ENCODE assay signal across 18 cellular contexts in genomic region chr7:100590077-100590737, GRCh38. TPM values are rescaled to one million over a fixed set of nuclear protein-coding genes. Genes with fewer than 3 reads are reported as not detected.
A peak's percentile ranks its signal among the peaks of the same experiment; 100 is the strongest.
DNase-seq lines count a peak whose midpoint lies in the region; ATAC-seq, FAIRE-seq and TF ChIP-seq lines count a peak whose summit lies in the region.
"Had no signal": no experiment of that assay in that cellular context is flagged by ENCODE, and none has a peak within 500 bp of the region (broad histone marks: within the 10 kb centered on the region; RNA-seq: fewer than 3 reads in every experiment).

No MANE protein-coding gene starts in this region.

- H3K4me1 ChIP-seq in BLaER1 treated with 17β-estradiol and CSF1 and Interleukin-3, amounts not matched to agents 10 nM and 100 nM, result peaks cover 22 to 34% (median 28%) of the 10 kb centered on the region in 10 experiments
- H3K4me1 ChIP-seq in K562 (replicated peaks in 1 of 2; ENCODE audit: control insufficient read depth in 2 of 2, insufficient read depth in 2 of 2, low read length in 2 of 2) (peaks cover 0 to 32% of the 10 kb centered on the region in 2 experiments; a peak in 4 of 5 replicates), osteoblast (ENCODE audit: insufficient read depth, low read length) (peaks cover 11% of the 10 kb centered on the region), left lung (peaks cover 5 to 8% of the 10 kb centered on the region in 2 donors)

- intact Hi-C loops in K562 (cut with micrococcal nuclease) (no loop called here), left ventricle myocardium superior (cut with micrococcal nuclease) (no loop called here), left lung (cut with DNase I) (no loop called here)

- no peak for ATAC-seq in K562
- ATAC-seq in left ventricle myocardium superior, result no peak
- ATAC-seq in HG03520 (IDR thresholded peaks at IDR 0.05; ENCODE audit: unreplicated experiment), result no peak
- no peak for ATAC-seq in left lung
- ATAC-seq in natural killer cell treated with Interleukin-12 subunit alpha and Interleukin-12 subunit beta and Interleukin-15 and Interleukin-18, amount 100 ng/mL, for 72 hours, result no peak
- ATAC-seq: CD8-positive, alpha-beta T cell; SK-N-SH treated with all-trans-retinoic acid at 6 μM for 48 hours had no signal

- H3K79me2 ChIP-seq in K562 (ENCODE audit: control insufficient read depth, insufficient read depth, low read length) (peaks cover 7% of the 10 kb centered on the region), osteoblast (ENCODE audit: insufficient read depth, low read length) (peaks cover 7% of the 10 kb centered on the region)

- BruUV-seq in K562 (replicated peaks; lab: Mats Ljungman, UMichigan), result no TSS peak

- no peak for TF ChIP-seq POLR2A in K562 (conservative IDR thresholded peaks at IDR 0.05)

- peaks cover 3% of the 10 kb centered on the region in 2 donors for H3K4me1 Mint-ChIP-seq in natural killer cell treated with Interleukin-12 subunit alpha and Interleukin-12 subunit beta and Interleukin-15 and Interleukin-18, amount 100 ng/mL, for 72 hours (ENCODE audit: low read depth in 2 of 2)

- no peak for DNase-seq in K562 (ENCODE audit: extremely low read depth in 1 of 4, low spot score in 3 of 4)
- DNase-seq in left ventricle myocardium superior, result peak; percentile 71
- peak; percentile 47 for DNase-seq in osteoblast (ENCODE audit: insufficient read length, low spot score, missing footprints)
- no peak for DNase-seq in T-helper 1 cell
- no peak for DNase-seq in left lung
- no peak for DNase-seq in natural killer cell treated with Interleukin-12 subunit alpha and Interleukin-12 subunit beta and Interleukin-15 and Interleukin-18, amount 100 ng/mL, for 72 hours (ENCODE audit: low spot score)
- DNase-seq: activated CD4-positive, alpha-beta memory T cell treated with anti-CD3 and anti-CD28 coated beads, Interleukin-2, amount 10 ng/mL, durations not matched to agents 7 days and 5 days; CD8-positive, alpha-beta T cell; hippocampal formation; Kasumi-1; NCI-H146; stimulated activated CD4-positive, alpha-beta T cell treated with anti-CD3 and anti-CD28 coated beads, Interleukin-4, amount 100 ng/mL, for 4 hours; transverse colon had no signal

- no peaks in the 10 kb centered on the region for H3K36me3 Mint-ChIP-seq in natural killer cell treated with Interleukin-12 subunit alpha and Interleukin-12 subunit beta and Interleukin-15 and Interleukin-18, amount 100 ng/mL, for 72 hours

- H4K20me1 ChIP-seq in BLaER1 treated with 17β-estradiol and CSF1 and Interleukin-3, amounts not matched to agents 10 nM and 100 nM, result peaks cover 0 to 7% (median 6%) of the 10 kb centered on the region in 11 experiments; a peak in 15 of 22 replicates
- H4K20me1 ChIP-seq in K562 (replicated peaks; ENCODE audit: control insufficient read depth, insufficient read depth, low read length), result peaks cover 4% of the 10 kb centered on the region; the same call in 1 of the 2 replicates
- peaks cover 3% of the 10 kb centered on the region for H4K20me1 ChIP-seq in osteoblast (ENCODE audit: insufficient read depth, low read length)

- TF ChIP-seq CTCF in K562 (IDR thresholded peaks at IDR 0.05 in 2 of 3, conservative IDR thresholded peaks at IDR 0.05 in 1 of 3; ENCODE audit: insufficient read depth in 2 of 3, low read depth in 1 of 3, low read length in 3 of 3) (no peak), osteoblast (IDR thresholded peaks at IDR 0.05; ENCODE audit: extremely low read depth, low read depth, low read length) (no peak), left lung (IDR thresholded peaks at IDR 0.05) (no peak)

- no peak overlapping the region for H3K27ac Mint-ChIP-seq in natural killer cell treated with Interleukin-12 subunit alpha and Interleukin-12 subunit beta and Interleukin-15 and Interleukin-18, amount 100 ng/mL, for 72 hours
- H3K27ac Mint-ChIP-seq: activated CD4-positive, alpha-beta memory T cell treated with anti-CD3 and anti-CD28 coated beads, Interleukin-2, amount 10 ng/mL, durations not matched to agents 7 days and 5 days; activated T-helper 1 cell treated with anti-CD3 and anti-CD28 coated beads, Interleukin-12 subunit alpha, Interleukin-12 subunit beta, Interleukin-2, Interleukin-4 antibody, amounts not matched to agents 30 ng/mL and 10 ng/mL and 1 ng/mL, durations not matched to agents 14 hours and 24 hours and 36 hours; CD8-positive, alpha-beta T cell had no signal

- CTCF ChIA-PET in K562 (lab: Yijun Ruan, JAX; ENCODE audit: low intra/inter-chr PET ratio), result no interaction called here

- no peaks in the 10 kb centered on the region for H3K9me1 ChIP-seq in K562 (ENCODE audit: control insufficient read depth, insufficient read depth, low read length)

- H3K27ac ChIP-seq in BLaER1 treated with 17β-estradiol and CSF1 and Interleukin-3, amounts not matched to agents 10 nM and 100 nM, result no peak overlapping the region
- no peak overlapping the region for H3K27ac ChIP-seq in K562 (ENCODE audit: extremely low read depth, low read depth, low read length)
- H3K27ac ChIP-seq in osteoblast (ENCODE audit: low read depth, low read length), result no peak overlapping the region
- H3K27ac ChIP-seq in left lung, result no peak overlapping the region

- H3K36me3 ChIP-seq in BLaER1 treated with 17β-estradiol and CSF1 and Interleukin-3, amounts not matched to agents 10 nM and 100 nM, result no peaks in the 10 kb centered on the region
- H3K36me3 ChIP-seq in K562 (ENCODE audit: control insufficient read depth, insufficient read depth, low read length), result no peaks in the 10 kb centered on the region
- H3K36me3 ChIP-seq in osteoblast (ENCODE audit: insufficient read depth, low read length), result no peaks in the 10 kb centered on the region
- H3K36me3 ChIP-seq in left lung, result no peaks in the 10 kb centered on the region
- H3K36me3 ChIP-seq: transverse colon had no signal

- WGBS in K562 (ENCODE audit: insufficient coverage, low coverage, missing lambda C conversion rate), result 42% methylated on average over 18 of the region's 20 CpGs

- no peaks in the 10 kb centered on the region for H3K9me3 Mint-ChIP-seq in natural killer cell treated with Interleukin-12 subunit alpha and Interleukin-12 subunit beta and Interleukin-15 and Interleukin-18, amount 100 ng/mL, for 72 hours
- H3K9me3 Mint-ChIP-seq: activated CD4-positive, alpha-beta memory T cell treated with anti-CD3 and anti-CD28 coated beads, Interleukin-2, amount 10 ng/mL, durations not matched to agents 7 days and 5 days; activated T-helper 1 cell treated with anti-CD3 and anti-CD28 coated beads, Interleukin-12 subunit alpha, Interleukin-12 subunit beta, Interleukin-2, Interleukin-4 antibody, amounts not matched to agents 30 ng/mL and 10 ng/mL and 1 ng/mL, durations not matched to agents 14 hours and 24 hours and 36 hours; CD8-positive, alpha-beta T cell had no signal

- in situ Hi-C loops in K562 (cut with MboI), result no loop called here

- FAIRE-seq in K562 (lab: Jason Lieb, UNC), result no peak
- FAIRE-seq: colon had no signal

- H2AFZ ChIP-seq in K562 (ENCODE audit: low read depth, low read length), result peak overlapping the region; percentile 34
- peak overlapping the region; percentile 89 for H2AFZ ChIP-seq in osteoblast (ENCODE audit: low read length)

- H3K4me3 ChIP-seq in BLaER1 treated with 17β-estradiol and CSF1 and Interleukin-3, amounts not matched to agents 10 nM and 100 nM, result no peak overlapping the region
- H3K4me3 ChIP-seq in K562 (no peak overlapping the region), osteoblast (ENCODE audit: insufficient read depth, low read length) (peak overlapping the region; percentile 47), left lung (no peak overlapping the region)
- H3K4me3 ChIP-seq: transverse colon had no signal

- no peak for TF ChIP-seq EP300 in K562 (IDR thresholded peaks at IDR 0.05; ENCODE audit: low read length)

- H3K4me3 Mint-ChIP-seq in natural killer cell treated with Interleukin-12 subunit alpha and Interleukin-12 subunit beta and Interleukin-15 and Interleukin-18, amount 100 ng/mL, for 72 hours, result no peak overlapping the region
- H3K4me3 Mint-ChIP-seq: activated CD4-positive, alpha-beta memory T cell treated with anti-CD3 and anti-CD28 coated beads, Interleukin-2, amount 10 ng/mL, durations not matched to agents 7 days and 5 days; activated T-helper 1 cell treated with anti-CD3 and anti-CD28 coated beads, Interleukin-12 subunit alpha, Interleukin-12 subunit beta, Interleukin-2, Interleukin-4 antibody, amounts not matched to agents 30 ng/mL and 10 ng/mL and 1 ng/mL, durations not matched to agents 14 hours and 24 hours and 36 hours; CD8-positive, alpha-beta T cell had no signal

- POLR2A ChIA-PET in K562 (lab: Yijun Ruan, JAX), result interaction anchor here (0.5 to 1.3 kb wide), 5 partner anchors 13 to 184 kb away, joined by 3 to 5 read pairs (median 4); partner anchors contain the start of gene MOSPD3

- H3K4me2 ChIP-seq in BLaER1 treated with 17β-estradiol and CSF1 and Interleukin-3, amounts not matched to agents 10 nM and 100 nM, result peak overlapping the region; percentile 34 to 75 (median 64)
- H3K4me2 ChIP-seq in K562 (ENCODE audit: insufficient read depth, low read length) (no peak overlapping the region), osteoblast (ENCODE audit: insufficient read depth, low read length) (peak overlapping the region; percentile 58)

- peaks cover 0 to 14% (median 8%) of the 10 kb centered on the region in 11 experiments; a peak in 8 of 22 replicates for H3K27me3 ChIP-seq in BLaER1 treated with 17β-estradiol and CSF1 and Interleukin-3, amounts not matched to agents 10 nM and 100 nM
- H3K27me3 ChIP-seq in K562 (ENCODE audit: control insufficient read depth in 2 of 2, insufficient read depth in 2 of 2, low read length in 2 of 2) (no peaks in the 10 kb centered on the region), osteoblast (ENCODE audit: insufficient read depth, low read length) (no peaks in the 10 kb centered on the region), left lung (peaks cover 0 to 29% of the 10 kb centered on the region in 2 donors)
- H3K27me3 ChIP-seq: transverse colon had no signal

- H3K27me3 Mint-ChIP-seq in natural killer cell treated with Interleukin-12 subunit alpha and Interleukin-12 subunit beta and Interleukin-15 and Interleukin-18, amount 100 ng/mL, for 72 hours, result peaks cover 6 to 8% of the 10 kb centered on the region in 2 donors

- H3K9me3 ChIP-seq in BLaER1 treated with 17β-estradiol and CSF1 and Interleukin-3, amounts not matched to agents 10 nM and 100 nM (replicated peaks in 1 of 11), result no peaks in the 10 kb centered on the region
- H3K9me3 ChIP-seq in K562 (replicated peaks; ENCODE audit: control insufficient read depth, insufficient read depth, low read depth, low read length), result no peaks in the 10 kb centered on the region
- no peaks in the 10 kb centered on the region for H3K9me3 ChIP-seq in osteoblast (ENCODE audit: low read depth, low read length)
- H3K9me3 ChIP-seq in left lung, result no peaks in the 10 kb centered on the region
- H3K9me3 ChIP-seq: transverse colon had no signal

- H3K9ac ChIP-seq in BLaER1 treated with 17β-estradiol and CSF1 and Interleukin-3, amounts not matched to agents 10 nM and 100 nM, result peak overlapping the region in 6 of 11 experiments; percentile 8 to 58 (median 30); a peak in 7 of 22 replicates
- H3K9ac ChIP-seq in K562 (ENCODE audit: insufficient read depth in 1 of 2, low read depth in 2 of 2, low read length in 2 of 2), result peak overlapping the region in 1 of 2 experiments; percentile 75; a peak in 2 of 4 replicates

- no peak for TF ChIP-seq RAD21 in K562 (CRISPR knock-in tag; conservative IDR thresholded peaks at IDR 0.05 in 1 of 2, IDR thresholded peaks at IDR 0.05 in 1 of 2)

RNA-seq across cellular contexts. Expression of gene FBXO24, which starts 4.1 kb away (rescaled TPM):
- total RNA-seq in K562 (2011; cell fraction: chromatin; rRNA removed; ENCODE audit: low replicate concordance), result 1.5 and 2.7 TPM in 2 replicates
- 1.6 and 2.0 TPM in 2 replicates for total RNA-seq in K562 (2011; cell fraction: nucleolus; rRNA removed)
- 1.1 and 2.1 TPM in 2 replicates for total RNA-seq in K562 (2011; cell fraction: nucleoplasm; rRNA removed)
- total RNA-seq in K562 (2014; rRNA removed), result 0.50 and 1.4 TPM in 2 replicates
- total RNA-seq in K562 (2014; rRNA removed; fragmentation: Illumina TruSeq; extraction: Trizol), result 0.10 and 0.33 TPM in 2 replicates
- 0.49 and 0.51 TPM in 2 replicates for total RNA-seq in K562 (2015; rRNA removed; fragmentation: Illumina TruSeq; extraction: Trizol)
- total RNA-seq in K562 (2021), result 0.94 and 0.95 TPM in 2 replicates
- 0.50 and 0.57 TPM in 2 replicates for polyA plus RNA-seq in K562 (2011; rRNA removed)
- 0.86 and 1.00 TPM in 2 replicates for polyA plus RNA-seq in K562 (2011; cell fraction: cytosol; rRNA removed)
- polyA plus RNA-seq in K562 (2011; cell fraction: nucleus; rRNA removed), result 2.1 and 3.5 TPM in 2 replicates
- 0.52 and 1.0 TPM in 2 replicates for polyA plus RNA-seq in K562 (2012)
- 0.42 and 0.80 TPM in 2 replicates for polyA plus RNA-seq in K562 (2014; fragmentation: Illumina TruSeq; extraction: Trizol)
- polyA plus RNA-seq in K562 (2014; fragmentation: Nextera tagmentation; extraction: Ambion mirVana), result under 1 TPM; 0.17 to 0.27 TPM
- polyA plus RNA-seq in K562 (2014; rRNA removed), result 0.73 and 1.3 TPM in 2 replicates
- polyA minus RNA-seq in K562 (2011; rRNA and poly(A)+ RNA removed), result 0.51 and 0.84 TPM in 2 replicates
- polyA minus RNA-seq in K562 (2011; cell fraction: cytosol; rRNA and poly(A)+ RNA removed), result 0.67 TPM in 1 of 2 replicates, not detected in the other
- polyA minus RNA-seq in K562 (2011; cell fraction: nucleus; rRNA and poly(A)+ RNA removed), result 0.67 and 0.78 TPM in 2 replicates
- total RNA-seq in left ventricle myocardium superior, result 0.77 TPM
- total RNA-seq in osteoblast, result under 0.01 and 0.36 TPM in 2 replicates
- under 1 TPM; 0.37 to 0.44 TPM for total RNA-seq in left lung
- under 1 TPM in 1 of 2 donors, not detected in 1; 0.21 TPM for total RNA-seq in natural killer cell treated with Interleukin-12 subunit alpha and Interleukin-12 subunit beta and Interleukin-15 and Interleukin-18, amount 100 ng/mL, for 72 hours

RNA-seq across cellular contexts. Expression of gene LRCH4, which starts 4.3 kb away (rescaled TPM):
- total RNA-seq in K562 (2011; cell fraction: chromatin; rRNA removed; ENCODE audit: low replicate concordance), result 117 and 377 TPM in 2 replicates
- 224 and 228 TPM in 2 replicates for total RNA-seq in K562 (2011; cell fraction: nucleolus; rRNA removed)
- 133 and 136 TPM in 2 replicates for total RNA-seq in K562 (2011; cell fraction: nucleoplasm; rRNA removed)
- total RNA-seq in K562 (2014; rRNA removed) (15.0 and 33.7 TPM in 2 replicates), K562 (2014; rRNA removed; fragmentation: Illumina TruSeq; extraction: Trizol) (3.3 and 6.0 TPM in 2 replicates), K562 (2015; rRNA removed; fragmentation: Illumina TruSeq; extraction: Trizol) (15.0 and 17.2 TPM in 2 replicates), K562 (2021) (56.0 and 63.3 TPM in 2 replicates), left ventricle myocardium superior (27.3 TPM), osteoblast (14.5 and 18.0 TPM in 2 replicates), left lung (10 to 100 TPM; 66.5 to 86.5 TPM)
- polyA plus RNA-seq in K562 (2011; rRNA removed) (9.0 and 22.2 TPM in 2 replicates), K562 (2014; fragmentation: Illumina TruSeq; extraction: Trizol) (15.7 and 28.6 TPM in 2 replicates), K562 (2014; fragmentation: Nextera tagmentation; extraction: Ambion mirVana) (under 1 TPM; 0.06 to 0.25 TPM), K562 (2014; rRNA removed) (41.0 and 53.0 TPM in 2 replicates)
- polyA plus RNA-seq in K562 (2011; cell fraction: cytosol; rRNA removed), result 8.5 and 16.9 TPM in 2 replicates
- 184 and 234 TPM in 2 replicates for polyA plus RNA-seq in K562 (2011; cell fraction: nucleus; rRNA removed)
- polyA plus RNA-seq in K562 (2012), result 28.5 and 77.6 TPM in 2 replicates
- polyA minus RNA-seq in K562 (2011; rRNA and poly(A)+ RNA removed), result 7.4 and 7.6 TPM in 2 replicates
- polyA minus RNA-seq in K562 (2011; cell fraction: cytosol; rRNA and poly(A)+ RNA removed), result 25.4 and 28.8 TPM in 2 replicates
- polyA minus RNA-seq in K562 (2011; cell fraction: nucleus; rRNA and poly(A)+ RNA removed), result 61.5 and 71.8 TPM in 2 replicates
- 100 to 1,000 TPM; 125 to 150 TPM for total RNA-seq in natural killer cell treated with Interleukin-12 subunit alpha and Interleukin-12 subunit beta and Interleukin-15 and Interleukin-18, amount 100 ng/mL, for 72 hours

RNA-seq across cellular contexts. Expression of gene PCOLCE, which starts 12.0 kb away (rescaled TPM):
- total RNA-seq in K562 (2011; cell fraction: chromatin; rRNA removed; ENCODE audit: low replicate concordance), result 11.5 and 28.7 TPM in 2 replicates
- 29.5 and 34.2 TPM in 2 replicates for total RNA-seq in K562 (2011; cell fraction: nucleolus; rRNA removed)
- total RNA-seq in K562 (2011; cell fraction: nucleoplasm; rRNA removed), result 23.0 and 24.9 TPM in 2 replicates
- total RNA-seq in K562 (2014; rRNA removed) (13.5 and 14.1 TPM in 2 replicates), K562 (2014; rRNA removed; fragmentation: Illumina TruSeq; extraction: Trizol) (3.8 and 4.5 TPM in 2 replicates), K562 (2015; rRNA removed; fragmentation: Illumina TruSeq; extraction: Trizol) (8.9 and 10.0 TPM in 2 replicates), K562 (2021) (32.4 and 33.9 TPM in 2 replicates), left ventricle myocardium superior (40.4 TPM), osteoblast (231 and 259 TPM in 2 replicates), left lung (100 to 1,000 TPM; 158 to 204 TPM)
- polyA plus RNA-seq in K562 (2011; rRNA removed) (5.0 and 11.8 TPM in 2 replicates), K562 (2014; fragmentation: Illumina TruSeq; extraction: Trizol) (30.4 and 31.8 TPM in 2 replicates), K562 (2014; fragmentation: Nextera tagmentation; extraction: Ambion mirVana) (1 to 10 TPM; 5.2 to 5.4 TPM), K562 (2014; rRNA removed) (28.0 and 28.6 TPM in 2 replicates)
- 9.0 and 11.0 TPM in 2 replicates for polyA plus RNA-seq in K562 (2011; cell fraction: cytosol; rRNA removed)
- 59.3 and 94.1 TPM in 2 replicates for polyA plus RNA-seq in K562 (2011; cell fraction: nucleus; rRNA removed)
- 21.8 and 34.6 TPM in 2 replicates for polyA plus RNA-seq in K562 (2012)
- polyA minus RNA-seq in K562 (2011; rRNA and poly(A)+ RNA removed), result 1.6 and 2.0 TPM in 2 replicates
- 5.7 and 10.1 TPM in 2 replicates for polyA minus RNA-seq in K562 (2011; cell fraction: cytosol; rRNA and poly(A)+ RNA removed)
- 7.3 and 10.7 TPM in 2 replicates for polyA minus RNA-seq in K562 (2011; cell fraction: nucleus; rRNA and poly(A)+ RNA removed)
- 1 to 10 TPM; 5.4 to 5.6 TPM for total RNA-seq in natural killer cell treated with Interleukin-12 subunit alpha and Interleukin-12 subunit beta and Interleukin-15 and Interleukin-18, amount 100 ng/mL, for 72 hours

RNA-seq across cellular contexts. Expression of gene SAP25, which starts 16.5 kb away (rescaled TPM):
- 7.1 and 11.6 TPM in 2 replicates for total RNA-seq in K562 (2011; cell fraction: chromatin; rRNA removed; ENCODE audit: low replicate concordance)
- 13.0 and 18.8 TPM in 2 replicates for total RNA-seq in K562 (2011; cell fraction: nucleolus; rRNA removed)
- 5.2 and 5.7 TPM in 2 replicates for total RNA-seq in K562 (2011; cell fraction: nucleoplasm; rRNA removed)
- total RNA-seq in K562 (2014; rRNA removed), result 1.3 and 1.8 TPM in 2 replicates
- 0.48 TPM in 1 of 2 replicates, not detected in the other for total RNA-seq in K562 (2014; rRNA removed; fragmentation: Illumina TruSeq; extraction: Trizol)
- 1.1 TPM in 2 replicates for total RNA-seq in K562 (2015; rRNA removed; fragmentation: Illumina TruSeq; extraction: Trizol)
- 3.2 and 5.3 TPM in 2 replicates for total RNA-seq in K562 (2021)
- polyA plus RNA-seq in K562 (2011; rRNA removed), result 0.42 and 2.1 TPM in 2 replicates
- polyA plus RNA-seq in K562 (2011; cell fraction: cytosol; rRNA removed), result 0.96 and 3.5 TPM in 2 replicates
- 11.2 and 27.2 TPM in 2 replicates for polyA plus RNA-seq in K562 (2011; cell fraction: nucleus; rRNA removed)
- 4.8 and 12.8 TPM in 2 replicates for polyA plus RNA-seq in K562 (2012)
- polyA plus RNA-seq in K562 (2014; fragmentation: Illumina TruSeq; extraction: Trizol), result 0.48 and 2.8 TPM in 2 replicates
- under 1 TPM; 0.13 to 0.14 TPM for polyA plus RNA-seq in K562 (2014; fragmentation: Nextera tagmentation; extraction: Ambion mirVana)
- 4.2 and 8.1 TPM in 2 replicates for polyA plus RNA-seq in K562 (2014; rRNA removed)
- polyA minus RNA-seq in K562 (2011; rRNA and poly(A)+ RNA removed), result not detected in 2 replicates
- polyA minus RNA-seq in K562 (2011; cell fraction: cytosol; rRNA and poly(A)+ RNA removed), result not detected in 2 replicates
- polyA minus RNA-seq in K562 (2011; cell fraction: nucleus; rRNA and poly(A)+ RNA removed), result 2.0 and 3.4 TPM in 2 replicates
- total RNA-seq in left ventricle myocardium superior, result 0.77 TPM
- not detected in 2 replicates for total RNA-seq in osteoblast
- total RNA-seq in left lung, result 1 to 10 TPM; 6.3 to 8.3 TPM
- 10 to 100 TPM; 10.1 to 25.2 TPM for total RNA-seq in natural killer cell treated with Interleukin-12 subunit alpha and Interleukin-12 subunit beta and Interleukin-15 and Interleukin-18, amount 100 ng/mL, for 72 hours

RNA-seq across cellular contexts. Expression of gene MOSPD3, which starts 22.1 kb away (rescaled TPM):
- 7.4 and 17.6 TPM in 2 replicates for total RNA-seq in K562 (2011; cell fraction: chromatin; rRNA removed; ENCODE audit: low replicate concordance)
- total RNA-seq in K562 (2011; cell fraction: nucleolus; rRNA removed), result 17.5 and 20.3 TPM in 2 replicates
- 13.9 and 15.0 TPM in 2 replicates for total RNA-seq in K562 (2011; cell fraction: nucleoplasm; rRNA removed)
- total RNA-seq in K562 (2014; rRNA removed) (7.3 and 18.3 TPM in 2 replicates), K562 (2014; rRNA removed; fragmentation: Illumina TruSeq; extraction: Trizol) (3.4 and 4.3 TPM in 2 replicates), K562 (2015; rRNA removed; fragmentation: Illumina TruSeq; extraction: Trizol) (5.8 and 6.9 TPM in 2 replicates), K562 (2021) (29.0 and 32.1 TPM in 2 replicates), left ventricle myocardium superior (9.1 TPM), osteoblast (5.1 and 7.1 TPM in 2 replicates), left lung (10 to 100 TPM; 15.7 to 18.8 TPM)
- polyA plus RNA-seq in K562 (2011; rRNA removed) (9.1 and 18.6 TPM in 2 replicates), K562 (2014; fragmentation: Illumina TruSeq; extraction: Trizol) (15.3 and 27.4 TPM in 2 replicates), K562 (2014; fragmentation: Nextera tagmentation; extraction: Ambion mirVana) (1 to 10 TPM; 1.4 to 2.6 TPM), K562 (2014; rRNA removed) (14.1 and 15.0 TPM in 2 replicates)
- polyA plus RNA-seq in K562 (2011; cell fraction: cytosol; rRNA removed), result 8.8 and 23.5 TPM in 2 replicates
- 23.6 and 37.0 TPM in 2 replicates for polyA plus RNA-seq in K562 (2011; cell fraction: nucleus; rRNA removed)
- 26.6 and 27.6 TPM in 2 replicates for polyA plus RNA-seq in K562 (2012)
- polyA minus RNA-seq in K562 (2011; rRNA and poly(A)+ RNA removed), result 2.5 and 3.4 TPM in 2 replicates
- 5.8 and 6.3 TPM in 2 replicates for polyA minus RNA-seq in K562 (2011; cell fraction: cytosol; rRNA and poly(A)+ RNA removed)
- polyA minus RNA-seq in K562 (2011; cell fraction: nucleus; rRNA and poly(A)+ RNA removed), result 8.1 and 8.6 TPM in 2 replicates
- 10 to 100 TPM; 17.6 to 19.2 TPM for total RNA-seq in natural killer cell treated with Interleukin-12 subunit alpha and Interleukin-12 subunit beta and Interleukin-15 and Interleukin-18, amount 100 ng/mL, for 72 hours

Comparison
In these comparisons a context has a peak if more than half of its experiments do, and no peak if none do; other contexts are left out.
1. DNase-seq: peak in left ventricle myocardium superior (single experiment) and osteoblast (single experiment); none in K562 (0 of 4), T-helper 1 cell (0 of 5), left lung (0 of 2) and natural killer cell treated with Interleukin-12 subunit alpha and Interleukin-12 subunit beta and Interleukin-15 and Interleukin-18, amount 100 ng/mL, for 72 hours (single experiment).